In genomic region chr2:75834588-75834987, GRCh38 we compare ENCODE assay signal across 8 cellular contexts.
DNase-seq lines count a peak whose midpoint lies in the region; TF ChIP-seq lines count a peak whose summit lies in the region.
"Not testable (repeated sequence)": the region's sequence is repeated elsewhere in the genome, so short reads cannot be mapped to it uniquely, and the experiment has no call there.

No MANE protein-coding gene starts in this region.

- H3K9ac ChIP-seq in OCI-LY1 (ENCODE audit: low read length); neural progenitor cell: not testable (repeated sequence)

- H3K27ac ChIP-seq in OCI-LY1 (ENCODE audit: low read depth, low read length, poor library complexity, severe bottlenecking); WERI-Rb-1; neural progenitor cell: not testable (repeated sequence)

- not testable (repeated sequence) for H3K4me1 ChIP-seq in BE2C; OCI-LY1 (ENCODE audit: insufficient read depth, low read length, severe bottlenecking); neural progenitor cell

- TF ChIP-seq RAD21 in Ishikawa (IDR thresholded peaks at IDR 0.05; ENCODE audit: low read depth): peak; percentile 7; the same call in 1 of the 2 replicates

- not testable (repeated sequence) for H3K27me3 ChIP-seq in BE2C; OCI-LY1 (ENCODE audit: insufficient read depth, low read length); WERI-Rb-1 (ENCODE audit: insufficient read depth, low read depth, severe bottlenecking); neural progenitor cell

- TF ChIP-seq EP300 in Ishikawa (IDR thresholded peaks at IDR 0.05; ENCODE audit: borderline replicate concordance): not testable (repeated sequence)

- H3K9me3 ChIP-seq in BE2C; OCI-LY1 (ENCODE audit: low read length); WERI-Rb-1 (ENCODE audit: severe bottlenecking); neural progenitor cell (ENCODE audit: low read depth): not testable (repeated sequence)

- H3K4me1 Mint-ChIP-seq in neural progenitor cell; type B pancreatic cell (ENCODE audit: unreplicated experiment): not testable (repeated sequence)

- H2AFZ ChIP-seq in OCI-LY1 (ENCODE audit: low read length): not testable (repeated sequence)
- peak overlapping the region; percentile 53 for H2AFZ ChIP-seq in neural progenitor cell (replicated peaks)

- H3F3A ChIP-seq in OCI-LY1 (ENCODE audit: insufficient read depth, low read length); neural progenitor cell (ENCODE audit: low read depth): not testable (repeated sequence)

- DNase-seq in BE2C; epithelial cell of proximal tubule (ENCODE audit: low read depth); type B pancreatic cell (ENCODE audit: extremely low spot score, unreplicated experiment): not testable (repeated sequence)
- DNase-seq in WERI-Rb-1: peak; percentile 18
- peak; percentile 11 for DNase-seq in neural progenitor cell (ENCODE audit: low spot score)

- H3K79me2 ChIP-seq in OCI-LY1 (ENCODE audit: insufficient read depth, low read length); neural progenitor cell (ENCODE audit: low read depth): not testable (repeated sequence)

- H3K9me3 Mint-ChIP-seq in neural progenitor cell, type B pancreatic cell: not testable (repeated sequence)

- not testable (repeated sequence) for H4K20me1 ChIP-seq in OCI-LY1 (ENCODE audit: insufficient read depth, low read length); neural progenitor cell (ENCODE audit: low read depth)

- not testable (repeated sequence) for H3K4me2 ChIP-seq in OCI-LY1 (ENCODE audit: low read length); neural progenitor cell

- not testable (repeated sequence) for H3K4me3 Mint-ChIP-seq in neural progenitor cell, type B pancreatic cell

- not testable (repeated sequence) for H3K36me3 Mint-ChIP-seq in neural progenitor cell, type B pancreatic cell

- H3K36me3 ChIP-seq in BE2C; OCI-LY1 (ENCODE audit: insufficient read depth, low read length); WERI-Rb-1; neural progenitor cell: not testable (repeated sequence)

- TF ChIP-seq CTCF in BE2C (IDR thresholded peaks at IDR 0.05; ENCODE audit: low read depth, low read length): 0 out of 2 replicates have a peak, but pooled peaks have one; percentile 4
- TF ChIP-seq CTCF in GM12874 (IDR thresholded peaks at IDR 0.05; ENCODE audit: insufficient read depth, low read depth, low read length): peak; percentile 19; the same call in 1 of the 2 replicates
- TF ChIP-seq CTCF in OCI-LY1 (IDR thresholded peaks at IDR 0.05; ENCODE audit: low read length): peak; percentile 20; the same call in 1 of the 2 replicates
- peak; percentile 27; the same call in 1 of the 2 replicates for TF ChIP-seq CTCF in WERI-Rb-1 (IDR thresholded peaks at IDR 0.05; ENCODE audit: low read depth, low read length)
- TF ChIP-seq CTCF in epithelial cell of proximal tubule (conservative IDR thresholded peaks at IDR 0.05; ENCODE audit: low read depth, low read length): peak; percentile 18
- peak; percentile 37 for TF ChIP-seq CTCF in neural progenitor cell (IDR thresholded peaks at IDR 0.05)
- TF ChIP-seq CTCF in type B pancreatic cell (conservative IDR thresholded peaks at IDR 0.05): peak; percentile 37

- H3K4me3 ChIP-seq in BE2C (ENCODE audit: low read depth, low read length); OCI-LY1 (ENCODE audit: low read depth, low read length, poor library complexity, severe bottlenecking); WERI-Rb-1 (ENCODE audit: low read depth, low read length); epithelial cell of proximal tubule (ENCODE audit: low read depth, low read length); neural progenitor cell: not testable (repeated sequence)

- H3K9me2 ChIP-seq in OCI-LY1 (ENCODE audit: low read depth, low read length): not testable (repeated sequence)

- H3K27me3 Mint-ChIP-seq in neural progenitor cell (ENCODE audit: insufficient read depth, low read depth); type B pancreatic cell: not testable (repeated sequence)

- H3K27ac Mint-ChIP-seq in neural progenitor cell, type B pancreatic cell: not testable (repeated sequence)
